Comparison of ENCODE assay signal across 16 cellular contexts in the genomic region with DNA sequence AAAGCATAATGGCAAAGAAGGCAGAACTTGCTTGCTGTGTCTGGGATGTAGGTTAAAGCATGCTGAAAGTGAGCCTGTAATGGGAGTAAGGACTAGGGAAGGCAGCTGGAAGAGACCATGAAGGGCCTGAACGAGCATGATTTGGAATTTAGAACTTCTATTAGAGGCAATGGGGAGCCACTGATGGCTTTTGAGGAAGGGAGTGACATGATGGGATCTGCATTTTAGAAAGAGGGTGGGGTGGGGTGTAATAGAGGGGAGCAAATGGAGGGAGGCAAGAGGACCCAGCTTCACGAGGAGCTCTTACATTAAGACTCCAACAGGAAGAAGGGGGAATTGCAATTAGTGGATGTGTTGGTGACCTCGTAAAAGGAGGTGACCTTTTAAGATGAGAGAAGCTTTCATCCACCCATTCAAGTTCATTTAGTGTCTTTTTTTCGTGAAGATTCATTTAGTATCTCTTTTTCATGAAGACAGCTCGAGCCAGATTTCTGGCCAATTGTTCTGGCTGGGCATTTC. TPM values are rescaled to one million over a fixed set of nuclear protein-coding genes. Genes with fewer than 3 reads are reported as not detected.
"Had no signal": no experiment of that assay in that cellular context is flagged by ENCODE, and none has a peak within 500 bp of the region (broad histone marks: within the 10 kb centered on the region; RNA-seq: fewer than 3 reads in every experiment).

No MANE protein-coding gene starts in this region.

- H3K9me3 ChIP-seq: adrenal gland, gastrocnemius medialis, heart right ventricle, left ventricle myocardium inferior, mucosa of descending colon, tibial artery had no signal

- H3K4me1 ChIP-seq: adrenal gland, gastrocnemius medialis, tibial artery had no signal

- ATAC-seq: activated CD4-positive, alpha-beta T cell treated with anti-CD3 and anti-CD28 coated beads for 36 hours; gastrocnemius medialis; mucosa of descending colon; stimulated activated naive CD8-positive, alpha-beta T cell treated with anti-CD3 and anti-CD28 coated beads, Interleukin-15, Interleukin-2, amounts not matched to agents 100 U/mL and 50 U/mL, for 24 hours had no signal

- H3K27ac ChIP-seq: adrenal gland, gastrocnemius medialis, heart right ventricle, left ventricle myocardium inferior, tibial artery had no signal

- H3K27me3 ChIP-seq: adrenal gland, gastrocnemius medialis, heart right ventricle had no signal

- H3K36me3 ChIP-seq: adrenal gland, gastrocnemius medialis, heart right ventricle, left ventricle myocardium inferior, tibial artery had no signal

- H3K4me3 ChIP-seq: adrenal gland, gastrocnemius medialis, heart right ventricle, left ventricle myocardium inferior, mucosa of descending colon, tibial artery had no signal

- DNase-seq: activated CD4-positive, alpha-beta T cell treated with anti-CD3 and anti-CD28 coated beads for 36 hours; activated CD4-positive, alpha-beta T cell treated with anti-CD3 and anti-CD28 coated beads, Interleukin-2, amount 50 U/mL, for 48 hours; activated gamma-delta T cell; adrenal gland; effector CD4-positive, alpha-beta T cell; gastrocnemius medialis; heart right ventricle; immature natural killer cell; kidney glomerular epithelial cell; left ventricle myocardium inferior; mucosa of descending colon; naive B cell; stimulated activated naive CD8-positive, alpha-beta T cell treated with anti-CD3 and anti-CD28 coated beads, Interleukin-15, Interleukin-2, amounts not matched to agents 100 U/mL and 50 U/mL, for 24 hours; tibial artery had no signal

RNA-seq across cellular contexts. Expression of gene GABRP, which starts 13.6 kb away (rescaled TPM):
- total RNA-seq: activated CD4-positive, alpha-beta T cell treated with anti-CD3 and anti-CD28 coated beads for 36 hours; cerebellum; gastrocnemius medialis; neural crest cell had no signal
- polyA plus RNA-seq: immature natural killer cell had no signal
